In genomic region chr22:46035742-46036557, GRCh38 we compare ENCODE assay signal across 8 cellular contexts. TPM values are rescaled to one million over a fixed set of nuclear protein-coding genes. Genes with fewer than 3 reads are reported as not detected.
DNase-seq lines count a peak whose midpoint lies in the region; ATAC-seq and TF ChIP-seq lines count a peak whose summit lies in the region.

No MANE protein-coding gene starts in this region.

- peak overlapping the region; percentile 98 for H3K4ac ChIP-seq in IMR-90 (ENCODE audit: low read depth, low read length)

- peak overlapping the region; percentile 93 for H2AK9ac ChIP-seq in IMR-90 (replicated peaks; ENCODE audit: low read depth, low read length, poor library complexity)

- peak overlapping the region; percentile 96 for H2AK5ac ChIP-seq in IMR-90 (ENCODE audit: low read depth, low read length)

- in situ Hi-C loops in IMR-90 (cut with MboI; ENCODE audit: low sequenced_read_pairs), result no loop called here

- H3K27ac ChIP-seq in IMR-90 (ENCODE audit: insufficient read depth, low read length) (peak overlapping the region; percentile 88), muscle layer of duodenum (ENCODE audit: low read length) (peak overlapping the region; percentile 89)

- CTCF ChIA-PET in IMR-90 (lab: Yijun Ruan, JAX), result interaction anchor here (2.5 kb wide), 1 partner anchor 30 kb away, joined by 12 read pairs; no protein-coding TSS in a partner anchor

- H3K4me3 ChIP-seq in IMR-90 (ENCODE audit: insufficient read depth, low read depth, low read length) (peak overlapping the region; percentile 94), muscle layer of duodenum (ENCODE audit: low read depth in 1 of 2, low read length in 2 of 2) (peak overlapping the region; percentile 67 to 83)

- no TSS peak for BruUV-seq in IMR-90 (replicated peaks; lab: Mats Ljungman, UMichigan)

- H4K20me1 ChIP-seq in IMR-90 (ENCODE audit: insufficient read depth, low read length), result no peaks in the 10 kb centered on the region

- peak overlapping the region; percentile 96 for H4K5ac ChIP-seq in IMR-90 (ENCODE audit: low read depth, low read length)

- H2BK120ac ChIP-seq in IMR-90 (ENCODE audit: low read depth, low read length), result no peak overlapping the region; the same call in 1 of the 2 replicates

- H3K27me3 ChIP-seq in IMR-90 (ENCODE audit: control insufficient read depth, insufficient read depth, low read length), result no peaks in the 10 kb centered on the region
- no peaks in the 10 kb centered on the region for H3K27me3 ChIP-seq in muscle layer of duodenum (ENCODE audit: low read depth, low read length)

- intact Hi-C loops in IMR-90 (cut with micrococcal nuclease), result no loop called here

- H2AFZ ChIP-seq in IMR-90 (replicated peaks; ENCODE audit: low read length, poor library complexity), result peak overlapping the region; percentile 90

- peak overlapping the region; percentile 67 for H3K56ac ChIP-seq in IMR-90 (ENCODE audit: extremely low read depth, insufficient read depth, low read length)

- H3K18ac ChIP-seq in IMR-90 (ENCODE audit: low read depth, low read length), result peak overlapping the region; percentile 25; the same call in 1 of the 2 replicates

- peak overlapping the region; percentile 87 for H4K91ac ChIP-seq in IMR-90 (ENCODE audit: insufficient read depth, low read depth, low read length)

- peaks cover 7% of the 10 kb centered on the region for H3K9me1 ChIP-seq in IMR-90 (ENCODE audit: insufficient read depth, low read length)

- peaks cover 7% of the 10 kb centered on the region for H3K4me1 ChIP-seq in IMR-90 (ENCODE audit: control insufficient read depth, insufficient read depth, low read length)
- peaks cover 13 to 19% of the 10 kb centered on the region in 2 donors for H3K4me1 ChIP-seq in muscle layer of duodenum (ENCODE audit: control insufficient read depth in 1 of 2, insufficient read depth in 2 of 2, low read length in 2 of 2)

- ATAC-seq in GM21529 (IDR thresholded peaks at IDR 0.05; ENCODE audit: unreplicated experiment) (peak; percentile 86), IMR-90 (ENCODE audit: low read depth) (peak; percentile 99), esophagus mucosa (peak; percentile 95)

- TF ChIP-seq RAD21 in IMR-90 (IDR thresholded peaks at IDR 0.05; ENCODE audit: low read length), result no peak

- no peak overlapping the region for H2BK20ac ChIP-seq in IMR-90 (ENCODE audit: low read depth, low read length)

- peak overlapping the region; percentile 86 to 96 for H4K8ac ChIP-seq in IMR-90 (ENCODE audit: low read depth in 2 of 2, low read length in 2 of 2)

- H3K23ac ChIP-seq in IMR-90 (ENCODE audit: low read depth, low read length), result peak overlapping the region; percentile 85

- no peaks in the 10 kb centered on the region for H3K36me3 ChIP-seq in IMR-90 (ENCODE audit: control insufficient read depth, insufficient read depth, low read length)
- no peaks in the 10 kb centered on the region for H3K36me3 ChIP-seq in muscle layer of duodenum (ENCODE audit: control insufficient read depth in 1 of 2, insufficient read depth in 2 of 2, low read length in 2 of 2)

- peak overlapping the region; percentile 99 for H3K4me2 ChIP-seq in IMR-90 (ENCODE audit: low read depth, low read length)

- WGBS in IMR-90 (ENCODE audit: extremely low coverage in 2 of 2, insufficient read length in 1 of 2), 2 experiments, result 0% methylated on average over 35 of the region's 84 CpGs; no CpG with 5 or more reads in 1 of the 2 experiments

- TF ChIP-seq POLR2A in IMR-90 (IDR thresholded peaks at IDR 0.05; ENCODE audit: low read depth, low read length), result peak; percentile 65; the same call in 1 of the 2 replicates

- H3K9me3 ChIP-seq in IMR-90 (ENCODE audit: control insufficient read depth, insufficient read depth, low read length) (no peaks in the 10 kb centered on the region), muscle layer of duodenum (ENCODE audit: control insufficient read depth in 1 of 2, low read length in 2 of 2) (no peaks in the 10 kb centered on the region)

- POLR2A ChIA-PET in IMR-90 (lab: Charles Lee; ENCODE audit: unreplicated experiment), result interaction anchor here (0.6 to 1.0 kb wide), 3 partner anchors 9 to 179 kb away, joined by 3 to 4 read pairs (median 4); no protein-coding TSS in a partner anchor

- dilution Hi-C loops in IMR-90 (cut with HindIII; ENCODE audit: low sequenced_read_pairs, unreplicated experiment), result no loop called here

- DNase-seq in DMS53 treated with DMSO at 0.1 percent for 48 hours (lab: John Stamatoyannopoulos, UW; ENCODE audit: unreplicated experiment) (peak; percentile 93), IMR-90 (peak; percentile 98)
- peak; percentile 99 to 100 for DNase-seq in activated T-cell treated with anti-CD3 and anti-CD28 coated beads, Interleukin-2, amount 50 U/mL, for 48 hours
- peak; percentile 99 to 100 for DNase-seq in stimulated activated CD8-positive, alpha-beta memory T cell treated with anti-CD3 and anti-CD28 coated beads, Interleukin-7, amount 100 ng/mL, for 1 hour (ENCODE audit: low read depth in 2 of 2)

- peaks cover 4 to 12% of the 10 kb centered on the region in 2 experiments; a peak in 3 of 4 replicates for H3K79me1 ChIP-seq in IMR-90 (ENCODE audit: low read depth in 1 of 2, low read length in 2 of 2)

- 0 out of 3 replicates have a peak overlapping the region, but pooled peaks have one; percentile 9 for H2BK15ac ChIP-seq in IMR-90 (ENCODE audit: low read depth, low read length)

- H2BK5ac ChIP-seq in IMR-90 (ENCODE audit: low read depth, low read length, poor library complexity, severe bottlenecking), result peak overlapping the region; percentile 53

- peak overlapping the region; percentile 95 for H3K14ac ChIP-seq in IMR-90 (replicated peaks; ENCODE audit: low read depth, low read length)

- TF ChIP-seq CTCF in IMR-90 (conservative IDR thresholded peaks at IDR 0.05; ENCODE audit: low read depth, low read length), result no peak

- peak overlapping the region; percentile 94 for H3K9ac ChIP-seq in IMR-90 (ENCODE audit: low read depth, low read length)

TF ChIP-seq in IMR-90, 13 proteins besides CTCF, POLR2A, EP300 and RAD21:
- TF ChIP-seq BHLHE40 (IDR thresholded peaks at IDR 0.05; ENCODE audit: low read depth, low read length) (no peak), MXI1 (IDR thresholded peaks at IDR 0.05; ENCODE audit: borderline replicate concordance, low read depth, low read length) (peak; percentile 49; the same call in 1 of the 2 replicates), MAZ (IDR thresholded peaks at IDR 0.05; ENCODE audit: borderline replicate concordance, low read depth, low read length) (peak; percentile 62; the same call in 1 of the 2 replicates), ELK1 (IDR thresholded peaks at IDR 0.05; ENCODE audit: borderline replicate concordance, low read depth, low read length) (0 out of 2 replicates have a peak, but pooled peaks have one; percentile 59), RFX5 (IDR thresholded peaks at IDR 0.05; ENCODE audit: low read depth, low read length) (no peak), CEBPB (IDR thresholded peaks at IDR 0.05; ENCODE audit: low read depth, low read length) (peak; percentile 94)
TF ChIP-seq in IMR-90: peak in this region for 4.

TF ChIP-seq in PFSK-1, 5 proteins besides CTCF, POLR2A, EP300 and RAD21:
- no peak for TF ChIP-seq REST (IDR thresholded peaks at IDR 0.05; ENCODE audit: insufficient read depth in 1 of 2, low read depth in 2 of 2, low read length in 2 of 2)
- no peak for TF ChIP-seq SIN3A (IDR thresholded peaks at IDR 0.05; ENCODE audit: borderline replicate concordance, insufficient read depth, low read length)
- TF ChIP-seq POLR2AphosphoS5 (IDR thresholded peaks at IDR 0.05; ENCODE audit: low read depth, low read length), result peak; percentile 67
- TF ChIP-seq TAF1 (IDR thresholded peaks at IDR 0.05; ENCODE audit: borderline replicate concordance, insufficient read depth, low read length), result 0 out of 2 replicates have a peak, but pooled peaks have one; percentile 7
- peak; percentile 98 for TF ChIP-seq FOXP2 (optimal IDR thresholded peaks at IDR 0.05; ENCODE audit: borderline replicate concordance, extremely low read depth, extremely low read length, insufficient read depth)
TF ChIP-seq in PFSK-1: peak in this region for 3.

RNA-seq across cellular contexts. Expression of gene WNT7B, which starts 59.0 kb away (rescaled TPM):
- total RNA-seq in IMR-90 (2012; rRNA removed) (under 0.01 TPM in 2 replicates), esophagus mucosa (8.4 TPM)
- 0.15 and 0.16 TPM in 2 replicates for polyA plus RNA-seq in IMR-90 (2012; rRNA removed)
- 0.21 and 0.23 TPM in 2 replicates for polyA plus RNA-seq in IMR-90 (2012; cell fraction: cytosol; rRNA removed)
- 0.10 and 0.15 TPM in 2 replicates for polyA plus RNA-seq in IMR-90 (2012; cell fraction: nucleus; rRNA removed; ENCODE audit: low replicate concordance)
- not detected for polyA plus RNA-seq in PFSK-1 (2012; ENCODE audit: insufficient read length, low read depth)

Comparison
In these comparisons a context has a peak if more than half of its experiments do, and no peak if none do; other contexts are left out.
1. Peak in every context shown above with its lines: DNase-seq, ATAC-seq, H3K4me3 ChIP-seq and H3K27ac ChIP-seq.